In the genomic region with DNA sequence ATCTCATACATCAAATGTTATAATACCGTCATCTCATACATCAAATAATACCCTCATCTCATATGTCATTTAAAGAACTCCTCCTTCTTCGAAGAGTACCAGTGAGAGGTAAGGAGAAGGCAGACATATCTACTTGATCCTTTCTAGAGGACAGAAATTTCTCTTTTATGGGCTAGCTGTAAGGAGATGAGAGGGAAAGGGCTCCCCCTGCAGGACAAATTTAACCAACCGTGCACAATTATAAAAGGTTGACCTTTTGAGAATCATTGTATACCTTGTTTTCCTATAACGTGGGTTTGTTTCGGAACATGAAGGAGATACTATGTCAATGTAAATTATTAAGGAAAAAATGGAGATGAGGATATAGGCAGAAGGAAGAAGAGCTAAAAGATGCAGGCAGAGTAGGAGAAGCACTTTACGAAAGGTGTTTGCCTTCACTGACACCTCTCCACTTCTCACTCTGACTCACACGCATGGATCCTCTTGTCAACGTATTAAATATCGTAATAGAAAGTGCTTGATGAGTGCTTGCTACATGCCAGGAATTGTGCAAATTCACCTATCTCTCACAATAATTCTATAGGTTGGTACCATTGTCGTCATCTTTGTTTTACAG, we compare ENCODE assay signal across 9 cellular contexts.
DNase-seq lines count a peak whose midpoint lies in the region; ATAC-seq, FAIRE-seq and TF ChIP-seq lines count a peak whose summit lies in the region.
"Had no signal": no experiment of that assay in that cellular context is flagged by ENCODE, and none has a peak within 500 bp of the region (broad histone marks: within the 10 kb centered on the region; RNA-seq: fewer than 3 reads in every experiment).

No MANE protein-coding gene starts in this region.

- H2AFZ ChIP-seq in Loucy (ENCODE audit: low read length) = no peak overlapping the region

- no peaks in the 10 kb centered on the region for H3K27me3 ChIP-seq in Loucy (ENCODE audit: insufficient read depth, low read length, poor library complexity, severe bottlenecking)

- ATAC-seq in GM21723 (IDR thresholded peaks at IDR 0.05; ENCODE audit: unreplicated experiment) (no peak), GM21367 (IDR thresholded peaks at IDR 0.05; ENCODE audit: unreplicated experiment) (no peak)

- FAIRE-seq in urothelium cell line (lab: Jason Lieb, UNC) = peak; percentile 44
- FAIRE-seq: G401.6 had no signal

- TF ChIP-seq CTCF in Loucy (conservative IDR thresholded peaks at IDR 0.05; ENCODE audit: low read length) = peak; percentile 65

- no peak overlapping the region for H3K9ac ChIP-seq in Loucy (ENCODE audit: low read depth, low read length, poor library complexity, severe bottlenecking)

- no peaks in the 10 kb centered on the region for H3K4me1 Mint-ChIP-seq in activated CD4-positive, alpha-beta T cell treated with anti-CD3 and anti-CD28 coated beads, Interleukin-2, amount 10 ng/mL, durations not matched to agents 7 days and 5 days

- no peaks in the 10 kb centered on the region for H3K9me3 Mint-ChIP-seq in activated CD4-positive, alpha-beta T cell treated with anti-CD3 and anti-CD28 coated beads, Interleukin-2, amount 10 ng/mL, durations not matched to agents 7 days and 5 days

- no peaks in the 10 kb centered on the region for H3F3A ChIP-seq in Loucy (ENCODE audit: low read depth)

- no peak overlapping the region for H3K27ac Mint-ChIP-seq in activated CD4-positive, alpha-beta T cell treated with anti-CD3 and anti-CD28 coated beads, Interleukin-2, amount 10 ng/mL, durations not matched to agents 7 days and 5 days

- H3K4me3 ChIP-seq in Loucy (ENCODE audit: low read length, poor library complexity, severe bottlenecking) = no peak overlapping the region

- H3K4me2 ChIP-seq in Loucy (ENCODE audit: low read depth, low read length, poor library complexity, severe bottlenecking) = no peak overlapping the region

- CTCF ChIA-PET in activated CD4-positive, alpha-beta T cell treated with anti-CD3 and anti-CD28 coated beads, Interleukin-2, amount 10 ng/mL, durations not matched to agents 7 days and 5 days (lab: Charles Lee) = no interaction called here

- H3K4me1 ChIP-seq in Loucy (ENCODE audit: insufficient read depth, low read length, poor library complexity, severe bottlenecking) = no peaks in the 10 kb centered on the region

- no peaks in the 10 kb centered on the region for H3K36me3 Mint-ChIP-seq in activated CD4-positive, alpha-beta T cell treated with anti-CD3 and anti-CD28 coated beads, Interleukin-2, amount 10 ng/mL, durations not matched to agents 7 days and 5 days (ENCODE audit: low read depth)

- no peaks in the 10 kb centered on the region for H3K9me2 ChIP-seq in Loucy (replicated peaks; ENCODE audit: low read depth, low read length)

- POLR2A ChIA-PET in activated CD4-positive, alpha-beta T cell treated with anti-CD3 and anti-CD28 coated beads, Interleukin-2, amount 10 ng/mL, durations not matched to agents 7 days and 5 days (lab: Charles Lee) = no interaction called here

- no peak overlapping the region for H3K4me3 Mint-ChIP-seq in activated CD4-positive, alpha-beta T cell treated with anti-CD3 and anti-CD28 coated beads, Interleukin-2, amount 10 ng/mL, durations not matched to agents 7 days and 5 days

- H3K36me3 ChIP-seq in Loucy (ENCODE audit: insufficient read depth, low read length) = no peaks in the 10 kb centered on the region

- no peaks in the 10 kb centered on the region for H4K20me1 ChIP-seq in Loucy (ENCODE audit: insufficient read depth, low read length, poor library complexity, severe bottlenecking)

- no peaks in the 10 kb centered on the region for H3K27me3 Mint-ChIP-seq in activated CD4-positive, alpha-beta T cell treated with anti-CD3 and anti-CD28 coated beads, Interleukin-2, amount 10 ng/mL, durations not matched to agents 7 days and 5 days

- no peaks in the 10 kb centered on the region for H3K79me2 ChIP-seq in Loucy (ENCODE audit: insufficient read depth, low read length)

- H3K9me3 ChIP-seq in Loucy (ENCODE audit: insufficient read depth, low read depth, low read length) = no peaks in the 10 kb centered on the region

- DNase-seq in NCI-H510A treated with DMSO at 0.1 percent for 48 hours (lab: John Stamatoyannopoulos, UW) = peak; percentile 41
- DNase-seq in NCI-H510A (lab: John Stamatoyannopoulos, UW) = no peak
- DNase-seq in activated CD4-positive, alpha-beta T cell treated with anti-CD3 and anti-CD28 coated beads, Interleukin-2, amount 10 ng/mL, durations not matched to agents 7 days and 5 days = peak; percentile 19
- peak; percentile 57 for DNase-seq in left kidney (ENCODE audit: low read depth, low spot score)
- peak; percentile 38 for DNase-seq in urothelium cell line (ENCODE audit: low spot score)
